24 cellular contexts compared by ENCODE assay signal in genomic region chr11:88353386-88353785, GRCh38. TPM values are rescaled to one million over a fixed set of nuclear protein-coding genes. Genes with fewer than 3 reads are reported as not detected.
A peak's percentile ranks its signal among the peaks of the same experiment; 100 is the strongest.
DNase-seq lines count a peak whose midpoint lies in the region; ATAC-seq and TF ChIP-seq lines count a peak whose summit lies in the region.
"Had no signal": no experiment of that assay in that cellular context is flagged by ENCODE, and none has a peak within 500 bp of the region (broad histone marks: within the 10 kb centered on the region; RNA-seq: fewer than 3 reads in every experiment).

No MANE protein-coding gene starts in this region.

- H3K27ac Mint-ChIP-seq in activated CD8-positive, alpha-beta T cell treated with anti-CD3 and anti-CD28 coated beads for 36 hours = peak overlapping the region; percentile 58
- H3K27ac Mint-ChIP-seq in activated CD8-positive, alpha-beta T cell treated with anti-CD3 and anti-CD28 coated beads, Interleukin-2, amount 10 ng/mL, durations not matched to agents 7 days and 5 days = no peak overlapping the region
- H3K27ac Mint-ChIP-seq in activated T-helper 1 cell treated with anti-CD3 and anti-CD28 coated beads, Interleukin-12 subunit alpha, Interleukin-12 subunit beta, Interleukin-2, Interleukin-4 antibody, amounts not matched to agents 30 ng/mL and 10 ng/mL and 1 ng/mL, durations not matched to agents 14 hours and 24 hours and 36 hours = peak overlapping the region; percentile 23
- H3K27ac Mint-ChIP-seq in natural killer cell = peak overlapping the region; percentile 5 to 67

- no peaks in the 10 kb centered on the region for H3K27me3 Mint-ChIP-seq in activated CD8-positive, alpha-beta T cell treated with anti-CD3 and anti-CD28 coated beads for 36 hours
- no peaks in the 10 kb centered on the region for H3K27me3 Mint-ChIP-seq in activated CD8-positive, alpha-beta T cell treated with anti-CD3 and anti-CD28 coated beads, Interleukin-2, amount 10 ng/mL, durations not matched to agents 7 days and 5 days (ENCODE audit: low read depth)
- no peaks in the 10 kb centered on the region for H3K27me3 Mint-ChIP-seq in activated T-helper 1 cell treated with anti-CD3 and anti-CD28 coated beads, Interleukin-12 subunit alpha, Interleukin-12 subunit beta, Interleukin-2, Interleukin-4 antibody, amounts not matched to agents 30 ng/mL and 10 ng/mL and 1 ng/mL, durations not matched to agents 14 hours and 24 hours and 36 hours (ENCODE audit: insufficient read depth)
- no peaks in the 10 kb centered on the region for H3K27me3 Mint-ChIP-seq in natural killer cell (ENCODE audit: low read depth in 2 of 2)
- H3K27me3 Mint-ChIP-seq: naive thymus-derived CD8-positive, alpha-beta T cell; T-cell had no signal

- no peaks in the 10 kb centered on the region for H3K36me3 Mint-ChIP-seq in activated CD8-positive, alpha-beta T cell treated with anti-CD3 and anti-CD28 coated beads for 36 hours (ENCODE audit: low read depth)
- H3K36me3 Mint-ChIP-seq in activated CD8-positive, alpha-beta T cell treated with anti-CD3 and anti-CD28 coated beads, Interleukin-2, amount 10 ng/mL, durations not matched to agents 7 days and 5 days (ENCODE audit: low read depth) = peaks cover 3% of the 10 kb centered on the region
- H3K36me3 Mint-ChIP-seq in activated T-helper 1 cell treated with anti-CD3 and anti-CD28 coated beads, Interleukin-12 subunit alpha, Interleukin-12 subunit beta, Interleukin-2, Interleukin-4 antibody, amounts not matched to agents 30 ng/mL and 10 ng/mL and 1 ng/mL, durations not matched to agents 14 hours and 24 hours and 36 hours (ENCODE audit: low read depth) = peaks cover 2% of the 10 kb centered on the region
- no peaks in the 10 kb centered on the region for H3K36me3 Mint-ChIP-seq in natural killer cell
- H3K36me3 Mint-ChIP-seq: mesothelial cell of epicardium had no signal

- no peaks in the 10 kb centered on the region for H3K9me3 Mint-ChIP-seq in activated CD8-positive, alpha-beta T cell treated with anti-CD3 and anti-CD28 coated beads for 36 hours
- H3K9me3 Mint-ChIP-seq in activated CD8-positive, alpha-beta T cell treated with anti-CD3 and anti-CD28 coated beads, Interleukin-2, amount 10 ng/mL, durations not matched to agents 7 days and 5 days (ENCODE audit: insufficient read depth) = no peaks in the 10 kb centered on the region
- no peaks in the 10 kb centered on the region for H3K9me3 Mint-ChIP-seq in activated T-helper 1 cell treated with anti-CD3 and anti-CD28 coated beads, Interleukin-12 subunit alpha, Interleukin-12 subunit beta, Interleukin-2, Interleukin-4 antibody, amounts not matched to agents 30 ng/mL and 10 ng/mL and 1 ng/mL, durations not matched to agents 14 hours and 24 hours and 36 hours
- no peaks in the 10 kb centered on the region for H3K9me3 Mint-ChIP-seq in natural killer cell
- H3K9me3 Mint-ChIP-seq: mesothelial cell of epicardium; naive thymus-derived CD8-positive, alpha-beta T cell; T-cell had no signal

- TF ChIP-seq CTCF in activated CD8-positive, alpha-beta T cell treated with anti-CD3 and anti-CD28 coated beads for 36 hours (IDR thresholded peaks at IDR 0.05) = no peak
- TF ChIP-seq CTCF in natural killer cell (IDR thresholded peaks at IDR 0.05) = no peak

- peaks cover 39% of the 10 kb centered on the region for H3K4me1 Mint-ChIP-seq in activated CD8-positive, alpha-beta T cell treated with anti-CD3 and anti-CD28 coated beads for 36 hours (ENCODE audit: low read depth)
- H3K4me1 Mint-ChIP-seq in activated CD8-positive, alpha-beta T cell treated with anti-CD3 and anti-CD28 coated beads, Interleukin-2, amount 10 ng/mL, durations not matched to agents 7 days and 5 days (ENCODE audit: low read depth) = peaks cover 32% of the 10 kb centered on the region
- H3K4me1 Mint-ChIP-seq in activated T-helper 1 cell treated with anti-CD3 and anti-CD28 coated beads, Interleukin-12 subunit alpha, Interleukin-12 subunit beta, Interleukin-2, Interleukin-4 antibody, amounts not matched to agents 30 ng/mL and 10 ng/mL and 1 ng/mL, durations not matched to agents 14 hours and 24 hours and 36 hours (ENCODE audit: low read depth) = peaks cover 35% of the 10 kb centered on the region
- H3K4me1 Mint-ChIP-seq in natural killer cell = peaks cover 28 to 45% of the 10 kb centered on the region in 2 donors

- intact Hi-C loops in activated CD8-positive, alpha-beta T cell treated with anti-CD3 and anti-CD28 coated beads for 36 hours (cut with micrococcal nuclease) = no loop called here
- intact Hi-C loops in activated T-helper 1 cell treated with anti-CD3 and anti-CD28 coated beads, Interleukin-12 subunit alpha, Interleukin-12 subunit beta, Interleukin-2, Interleukin-4 antibody, amounts not matched to agents 30 ng/mL and 10 ng/mL and 1 ng/mL, durations not matched to agents 14 hours and 24 hours and 36 hours (cut with micrococcal nuclease) = loop anchor here (10.0 kb wide), 3 partner anchors 491 to 1829 kb away; partner anchors contain the start of gene PRSS23
- intact Hi-C loops in natural killer cell (cut with micrococcal nuclease) = no loop called here

- DNase-seq in activated CD8-positive, alpha-beta T cell treated with anti-CD3 and anti-CD28 coated beads for 36 hours = no peak
- DNase-seq in activated CD8-positive, alpha-beta T cell treated with anti-CD3 and anti-CD28 coated beads, Interleukin-2, amount 10 ng/mL, durations not matched to agents 7 days and 5 days = no peak
- DNase-seq in activated T-helper 1 cell treated with anti-CD3 and anti-CD28 coated beads, Interleukin-12 subunit alpha, Interleukin-12 subunit beta, Interleukin-2, Interleukin-4 antibody, amounts not matched to agents 30 ng/mL and 10 ng/mL and 1 ng/mL, durations not matched to agents 14 hours and 24 hours and 36 hours (ENCODE audit: low spot score) = no peak
- no peak for DNase-seq in natural killer cell
- DNase-seq in stimulated activated CD4-positive, alpha-beta T cell treated with anti-CD3 and anti-CD28 coated beads, Interleukin-4, amount 100 ng/mL, for 4 hours = no peak
- DNase-seq: activated naive CD4-positive, alpha-beta T cell; Calu3; colonic mucosa; DND-41; gastrocnemius medialis; islet precursor cell; Kasumi-1; left ventricle myocardium superior; naive thymus-derived CD8-positive, alpha-beta T cell; NCI-H1048; NCI-H1694 treated with DMSO at 0.1 percent for 48 hours; NCI-H526 treated with DMSO at 0.1 percent for 48 hours; T-cell; upper lobe of right lung had no signal

- no peak overlapping the region for H3K4me3 Mint-ChIP-seq in activated CD8-positive, alpha-beta T cell treated with anti-CD3 and anti-CD28 coated beads for 36 hours
- H3K4me3 Mint-ChIP-seq in activated CD8-positive, alpha-beta T cell treated with anti-CD3 and anti-CD28 coated beads, Interleukin-2, amount 10 ng/mL, durations not matched to agents 7 days and 5 days = no peak overlapping the region
- no peak overlapping the region for H3K4me3 Mint-ChIP-seq in activated T-helper 1 cell treated with anti-CD3 and anti-CD28 coated beads, Interleukin-12 subunit alpha, Interleukin-12 subunit beta, Interleukin-2, Interleukin-4 antibody, amounts not matched to agents 30 ng/mL and 10 ng/mL and 1 ng/mL, durations not matched to agents 14 hours and 24 hours and 36 hours
- H3K4me3 Mint-ChIP-seq in natural killer cell = no peak overlapping the region
- H3K4me3 Mint-ChIP-seq: mesothelial cell of epicardium had no signal

- POLR2A ChIA-PET in activated CD8-positive, alpha-beta T cell treated with anti-CD3 and anti-CD28 coated beads for 36 hours (lab: Charles Lee) = interaction anchor here (1.5 to 2.9 kb wide), 2 partner anchors 16 to 23 kb away, joined by 6 to 21 read pairs; partner anchors contain the start of gene CTSC
- POLR2A ChIA-PET in activated CD8-positive, alpha-beta T cell treated with anti-CD3 and anti-CD28 coated beads, Interleukin-2, amount 10 ng/mL, durations not matched to agents 7 days and 5 days (lab: Charles Lee) = interaction anchor here (0.7 to 6.3 kb wide), 2 partner anchors 17 to 69 kb away, joined by 3 to 48 read pairs; partner anchors contain the start of gene CTSC

- no peak for ATAC-seq in activated CD8-positive, alpha-beta T cell treated with anti-CD3 and anti-CD28 coated beads for 36 hours
- no peak for ATAC-seq in activated CD8-positive, alpha-beta T cell treated with anti-CD3 and anti-CD28 coated beads, Interleukin-2, amount 10 ng/mL, durations not matched to agents 7 days and 5 days
- ATAC-seq in GM18861 (IDR thresholded peaks at IDR 0.05; ENCODE audit: unreplicated experiment) (peak; percentile 20), natural killer cell (no peak), HG03135 (IDR thresholded peaks at IDR 0.05; ENCODE audit: unreplicated experiment) (no peak), HG03095 (IDR thresholded peaks at IDR 0.05; ENCODE audit: unreplicated experiment) (no peak)
- ATAC-seq: A549; left ventricle myocardium superior; naive thymus-derived CD8-positive, alpha-beta T cell; upper lobe of right lung had no signal

- CTCF ChIA-PET in activated CD8-positive, alpha-beta T cell treated with anti-CD3 and anti-CD28 coated beads for 36 hours (lab: Charles Lee) = interaction anchor here (1.6 to 2.3 kb wide), 2 partner anchors 11 to 199 kb away, joined by 3 to 10 read pairs; no protein-coding TSS in a partner anchor
- CTCF ChIA-PET in activated CD8-positive, alpha-beta T cell treated with anti-CD3 and anti-CD28 coated beads, Interleukin-2, amount 10 ng/mL, durations not matched to agents 7 days and 5 days (lab: Charles Lee) = interaction anchor here (1.3 to 3.2 kb wide), 5 partner anchors 9 to 191 kb away, joined by 4 to 14 read pairs (median 5); no protein-coding TSS in a partner anchor

RNA-seq across cellular contexts. Expression of gene CTSC, which starts 15.8 kb away (rescaled TPM):
- 10 to 100 TPM; 59.8 to 70.0 TPM for total RNA-seq in activated CD8-positive, alpha-beta T cell treated with anti-CD3 and anti-CD28 coated beads for 36 hours
- total RNA-seq in activated CD8-positive, alpha-beta T cell treated with anti-CD3 and anti-CD28 coated beads, Interleukin-2, amount 10 ng/mL, durations not matched to agents 7 days and 5 days = 100 to 1,000 TPM; 211 to 219 TPM
- total RNA-seq in activated T-helper 1 cell treated with anti-CD3 and anti-CD28 coated beads, Interleukin-12 subunit alpha, Interleukin-12 subunit beta, Interleukin-2, Interleukin-4 antibody, amounts not matched to agents 30 ng/mL and 10 ng/mL and 1 ng/mL, durations not matched to agents 14 hours and 24 hours and 36 hours = 99.4 and 99.6 TPM in 2 replicates
- total RNA-seq in natural killer cell = 100 to 1,000 TPM; 182 to 275 (median 227) TPM
